10 cellular contexts compared by ENCODE assay signal in genomic region chr2:38443021-38443541, GRCh38.
DNase-seq lines count a peak whose midpoint lies in the region; TF ChIP-seq lines count a peak whose summit lies in the region.
"Had no signal": no experiment of that assay in that cellular context is flagged by ENCODE, and none has a peak within 500 bp of the region (broad histone marks: within the 10 kb centered on the region; RNA-seq: fewer than 3 reads in every experiment).

No MANE protein-coding gene starts in this region.

- TF ChIP-seq POLR2A in esophagus squamous epithelium (IDR thresholded peaks at IDR 0.05) (no peak), ovary (IDR thresholded peaks at IDR 0.05) (no peak)

- no peaks in the 10 kb centered on the region for H3K27me3 ChIP-seq in esophagus squamous epithelium
- no peaks in the 10 kb centered on the region for H3K27me3 ChIP-seq in ovary
- H3K27me3 ChIP-seq in brain microvascular endothelial cell (replicated peaks): peaks cover 21% of the 10 kb centered on the region

- TF ChIP-seq CTCF in esophagus squamous epithelium (IDR thresholded peaks at IDR 0.05) (no peak), ovary (IDR thresholded peaks at IDR 0.05) (no peak), brain microvascular endothelial cell (IDR thresholded peaks at IDR 0.05; ENCODE audit: low read depth, low read length, missing control alignments) (no peak), RWPE1 (conservative IDR thresholded peaks at IDR 0.05; ENCODE audit: low read depth) (no peak)

- POLR2A ChIA-PET in RWPE1 (lab: Yijun Ruan, JAX; ENCODE audit: low non-redundant PET): no interaction called here

- H3K4me1 ChIP-seq in esophagus squamous epithelium (peaks cover 19 to 96% (median 31%) of the 10 kb centered on the region in 3 donors), ovary (ENCODE audit: insufficient read depth) (peaks cover 8% of the 10 kb centered on the region)

- H3K36me3 ChIP-seq in esophagus squamous epithelium (no peaks in the 10 kb centered on the region), ovary (no peaks in the 10 kb centered on the region), brain microvascular endothelial cell (replicated peaks) (no peaks in the 10 kb centered on the region)

- DNase-seq in Daoy (ENCODE audit: low read depth): peak; percentile 83
- DNase-seq in NCI-H82 treated with DMSO at 0.1 percent for 48 hours (lab: John Stamatoyannopoulos, UW; ENCODE audit: unreplicated experiment): peak; percentile 11
- no peak for DNase-seq in esophagus squamous epithelium (lab: John Stamatoyannopoulos, UW)
- DNase-seq in ovary: peak in 3 of 5 donors; percentile 44 to 60 (median 53)
- no peak for DNase-seq in brain microvascular endothelial cell
- DNase-seq in activated CD8-positive, alpha-beta memory T cell treated with anti-CD3 and anti-CD28 coated beads, Interleukin-2, amount 50 U/mL, for 48 hours: no peak
- DNase-seq in RWPE1 (ENCODE audit: low spot score): no peak
- DNase-seq in NAMALWA (ENCODE audit: low spot score): no peak
- DNase-seq: activated CD4-positive, alpha-beta T cell treated with anti-CD3 and anti-CD28 coated beads for 1 hour; CD4-positive, alpha-beta memory T cell had no signal

- intact Hi-C loops in esophagus squamous epithelium (cut with DNase I) (loop anchor here (10.0 kb wide), 1 partner anchor 68 kb away; the partner anchor contains the start of gene ATL2), ovary (cut with DNase I) (no loop called here)

- in situ Hi-C loops in brain microvascular endothelial cell (cut with HindIII; ENCODE audit: low pct_ligation_motif_present, low sequenced_read_pairs): no loop called here

- H3K4me3 ChIP-seq in esophagus squamous epithelium: no peak overlapping the region
- H3K4me3 ChIP-seq in ovary: no peak overlapping the region
- H3K4me3 ChIP-seq in brain microvascular endothelial cell (ENCODE audit: low read depth, low read length): no peak overlapping the region

- no peak for TF ChIP-seq EP300 in ovary (IDR thresholded peaks at IDR 0.05)

- 15 to 24% methylated on average over 7 of the region's 7 CpGs for WGBS in esophagus squamous epithelium, 2 donors
- 5 to 12% (median 11%) methylated on average over 7 of the region's 7 CpGs for WGBS in ovary, 3 donors

- no peaks in the 10 kb centered on the region for H3K9me3 ChIP-seq in esophagus squamous epithelium
- H3K9me3 ChIP-seq in ovary: no peaks in the 10 kb centered on the region

- CTCF ChIA-PET in RWPE1 (lab: Yijun Ruan, JAX): no interaction called here

- peak overlapping the region; percentile 40 to 62 (median 57) for H3K27ac ChIP-seq in esophagus squamous epithelium
- H3K27ac ChIP-seq in ovary: peak overlapping the region in 1 of 2 donors; percentile 24
- H3K27ac ChIP-seq in brain microvascular endothelial cell: no peak overlapping the region
- H3K27ac ChIP-seq in RWPE1: no peak overlapping the region

Comparison
In these comparisons a context has a peak if more than half of its experiments do, and no peak if none do; other contexts are left out.
1. DNase-seq: peak in Daoy (single experiment), NCI-H82 treated with DMSO at 0.1 percent for 48 hours (single experiment) and ovary (3 of 5); none in esophagus squamous epithelium (single experiment), brain microvascular endothelial cell (single experiment), activated CD8-positive, alpha-beta memory T cell treated with anti-CD3 and anti-CD28 coated beads, Interleukin-2, amount 50 U/mL, for 48 hours (single experiment), RWPE1 (single experiment) and NAMALWA (single experiment).
2. H3K27ac ChIP-seq: peak in esophagus squamous epithelium (4 of 4); none in brain microvascular endothelial cell (single experiment) and RWPE1 (single experiment).